ENCODE assay signal across 10 cellular contexts in genomic region chr9:137456864-137457405, GRCh38. TPM values are rescaled to one million over a fixed set of nuclear protein-coding genes. Genes with fewer than 3 reads are reported as not detected.
A peak's percentile ranks its signal among the peaks of the same experiment; 100 is the strongest.
DNase-seq lines count a peak whose midpoint lies in the region; TF ChIP-seq lines count a peak whose summit lies in the region.
"Had no signal": no experiment of that assay in that cellular context is flagged by ENCODE, and none has a peak within 500 bp of the region (broad histone marks: within the 10 kb centered on the region; RNA-seq: fewer than 3 reads in every experiment).

No MANE protein-coding gene starts in this region.

- H3K27ac ChIP-seq in caudate nucleus (ENCODE audit: low read depth, low read length) (peak overlapping the region; percentile 44), WERI-Rb-1 (no peak overlapping the region)
- H3K27ac ChIP-seq: epithelial cell of prostate had no signal

- DNase-seq in T-helper 1 cell = no peak
- DNase-seq in HFF-Myc (ENCODE audit: extremely low read depth, low read depth) = no peak
- no peak for DNase-seq in caudate nucleus (lab: John Stamatoyannopoulos, UW)
- peak in 6 of 10 donors; percentile 4 to 81 (median 40) for DNase-seq in posterior cingulate gyrus
- DNase-seq in endothelial cell (ENCODE audit: low spot score) = no peak
- no peak for DNase-seq in WERI-Rb-1
- no peak for DNase-seq in NCI-H82 (lab: John Stamatoyannopoulos, UW)
- DNase-seq: MM.1S had no signal

- H3K27ac Mint-ChIP-seq in T-helper 1 cell treated with Interleukin-12 subunit alpha and Interleukin-12 subunit beta and Interleukin-4 antibody, amounts not matched to agents 30 μg/mL and 1 μg/mL, for 36 hours = peak overlapping the region; percentile 52
- no peak overlapping the region for H3K27ac Mint-ChIP-seq in endothelial cell (ENCODE audit: unreplicated experiment)

- H3K4me3 Mint-ChIP-seq in T-helper 1 cell treated with Interleukin-12 subunit alpha and Interleukin-12 subunit beta and Interleukin-4 antibody, amounts not matched to agents 30 μg/mL and 1 μg/mL, for 36 hours = peak overlapping the region; percentile 21
- no peak overlapping the region for H3K4me3 Mint-ChIP-seq in endothelial cell (ENCODE audit: unreplicated experiment)

- no peaks in the 10 kb centered on the region for H3K27me3 ChIP-seq in WERI-Rb-1 (ENCODE audit: insufficient read depth, low read depth, severe bottlenecking)

- intact Hi-C loops in posterior cingulate gyrus (cut with DNase I) = no loop called here

- TF ChIP-seq CTCF in HFF-Myc (IDR thresholded peaks at IDR 0.05; ENCODE audit: low read depth, low read length, missing control alignments) = no peak
- no peak for TF ChIP-seq CTCF in endothelial cell (IDR thresholded peaks at IDR 0.05; ENCODE audit: unreplicated experiment)
- no peak for TF ChIP-seq CTCF in WERI-Rb-1 (IDR thresholded peaks at IDR 0.05; ENCODE audit: low read depth, low read length)

- peaks cover 4% of the 10 kb centered on the region for H3K36me3 Mint-ChIP-seq in T-helper 1 cell treated with Interleukin-12 subunit alpha and Interleukin-12 subunit beta and Interleukin-4 antibody, amounts not matched to agents 30 μg/mL and 1 μg/mL, for 36 hours (ENCODE audit: low read depth)
- H3K36me3 Mint-ChIP-seq in endothelial cell (ENCODE audit: low read depth, unreplicated experiment) = no peaks in the 10 kb centered on the region

- no peaks in the 10 kb centered on the region for H3K9me3 Mint-ChIP-seq in T-helper 1 cell treated with Interleukin-12 subunit alpha and Interleukin-12 subunit beta and Interleukin-4 antibody, amounts not matched to agents 30 μg/mL and 1 μg/mL, for 36 hours
- H3K9me3 Mint-ChIP-seq in endothelial cell (ENCODE audit: unreplicated experiment) = no peaks in the 10 kb centered on the region

- peaks cover 10% of the 10 kb centered on the region for H3K4me1 Mint-ChIP-seq in T-helper 1 cell treated with Interleukin-12 subunit alpha and Interleukin-12 subunit beta and Interleukin-4 antibody, amounts not matched to agents 30 μg/mL and 1 μg/mL, for 36 hours (ENCODE audit: low read depth)
- H3K4me1 Mint-ChIP-seq in endothelial cell (ENCODE audit: unreplicated experiment) = no peaks in the 10 kb centered on the region

- peaks cover 49% of the 10 kb centered on the region for H3K36me3 ChIP-seq in WERI-Rb-1

- H3K4me3 ChIP-seq in HFF-Myc (replicated peaks; ENCODE audit: low read depth, low read length) (peak overlapping the region; percentile 82), WERI-Rb-1 (ENCODE audit: low read depth, low read length) (no peak overlapping the region)

- H3K27me3 Mint-ChIP-seq in T-helper 1 cell treated with Interleukin-12 subunit alpha and Interleukin-12 subunit beta and Interleukin-4 antibody, amounts not matched to agents 30 μg/mL and 1 μg/mL, for 36 hours (ENCODE audit: low read depth) = no peaks in the 10 kb centered on the region
- peaks cover 3% of the 10 kb centered on the region for H3K27me3 Mint-ChIP-seq in endothelial cell (ENCODE audit: unreplicated experiment)

- H3K9me3 ChIP-seq in WERI-Rb-1 (ENCODE audit: severe bottlenecking) = no peaks in the 10 kb centered on the region

RNA-seq across cellular contexts. Expression of gene NSMF, which starts 2.2 kb away (rescaled TPM):
- total RNA-seq in endothelial cell (ENCODE audit: unreplicated experiment) = 43.0 TPM

RNA-seq across cellular contexts. Expression of gene ENTPD8, which starts 15.8 kb away (rescaled TPM):
- 0.21 TPM for total RNA-seq in endothelial cell (ENCODE audit: unreplicated experiment)

RNA-seq across cellular contexts. Expression of gene NOXA1, which starts 33.7 kb away (rescaled TPM):
- total RNA-seq in endothelial cell (ENCODE audit: unreplicated experiment) = 0.36 TPM

RNA-seq across cellular contexts. Expression of gene EXD3, which starts 34.0 kb away (rescaled TPM):
- 19.9 TPM for total RNA-seq in endothelial cell (ENCODE audit: unreplicated experiment)

Comparison
In these comparisons a context has a peak if more than half of its experiments do, and no peak if none do; other contexts are left out.
1. DNase-seq: peak in posterior cingulate gyrus (6 of 10); none in T-helper 1 cell (0 of 5), HFF-Myc (single experiment), caudate nucleus (0 of 61), endothelial cell (single experiment), WERI-Rb-1 (single experiment) and NCI-H82 (single experiment).